ENCODE assay signal across 15 cellular contexts in the genomic region with DNA sequence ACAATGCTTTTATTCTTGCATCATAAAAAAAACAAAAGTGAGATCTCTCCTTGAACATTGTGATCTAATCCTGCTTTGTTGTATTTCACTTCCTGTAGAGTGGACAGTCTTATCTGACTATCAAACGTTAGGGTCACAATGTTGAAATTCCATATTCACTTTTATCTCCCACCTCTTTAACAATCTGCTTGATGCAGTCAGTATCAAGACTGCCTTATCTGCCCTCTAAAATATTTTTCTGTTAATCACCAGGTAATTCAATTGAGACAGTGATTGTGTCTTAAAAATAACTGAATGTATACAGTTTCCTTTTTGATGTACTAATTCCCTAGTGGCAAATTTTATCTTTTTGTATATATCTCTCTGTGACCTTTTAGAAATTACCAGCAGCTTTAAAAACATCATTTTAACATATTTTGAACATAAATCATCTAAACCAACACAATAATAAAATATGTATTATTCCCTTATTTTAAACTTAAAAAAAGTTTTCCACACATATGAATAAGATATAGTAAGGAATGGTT.
DNase-seq lines count a peak whose midpoint lies in the region.
"Had no signal": no experiment of that assay in that cellular context is flagged by ENCODE, and none has a peak within 500 bp of the region (broad histone marks: within the 10 kb centered on the region; RNA-seq: fewer than 3 reads in every experiment).

No MANE protein-coding gene starts in this region.

- DNase-seq in NCI-H526 treated with DMSO at 0.1 percent for 48 hours (lab: John Stamatoyannopoulos, UW) (peak; percentile 13), NCI-H526 (lab: John Stamatoyannopoulos, UW) (no peak), NCI-H226 (peak; percentile 54), amniotic epithelial cell (ENCODE audit: low read depth) (peak; percentile 24), kidney glomerular epithelial cell (lab: John Stamatoyannopoulos, UW) (peak; percentile 34), activated T-cell treated with anti-CD3 and anti-CD28 coated beads for 4 hours (no peak), nucleus accumbens (lab: John Stamatoyannopoulos, UW) (no peak), cerebellar nuclear complex (lab: John Stamatoyannopoulos, UW) (no peak)
- DNase-seq: AML-193; Caco-2; CD4-positive, alpha-beta T cell; DMS79 treated with DMSO at 0.1 percent for 48 hours; GF-D8; HCEC 1CT; HFFc6 had no signal

Comparison
In these comparisons a context has a peak if more than half of its experiments do, and no peak if none do; other contexts are left out.
1. DNase-seq: peak in NCI-H526 treated with DMSO at 0.1 percent for 48 hours (single experiment), NCI-H226 (single experiment), amniotic epithelial cell (single experiment) and kidney glomerular epithelial cell (single experiment); none in NCI-H526 (0 of 2), activated T-cell treated with anti-CD3 and anti-CD28 coated beads for 4 hours (single experiment), nucleus accumbens (0 of 56) and cerebellar nuclear complex (0 of 2).